Comparison of ENCODE assay signal across 10 cellular contexts in genomic region chr1:148743726-148744720, GRCh38. TPM values are rescaled to one million over a fixed set of nuclear protein-coding genes. Genes with fewer than 3 reads are reported as not detected.
DNase-seq lines count a peak whose midpoint lies in the region; ATAC-seq and TF ChIP-seq lines count a peak whose summit lies in the region.
"Not testable (repeated sequence)": the region's sequence is repeated elsewhere in the genome, so short reads cannot be mapped to it uniquely, and the experiment has no call there.
"Had no signal": no experiment of that assay in that cellular context is flagged by ENCODE, and none has a peak within 500 bp of the region (broad histone marks: within the 10 kb centered on the region; RNA-seq: fewer than 3 reads in every experiment).

No MANE protein-coding gene starts in this region.

- not testable (repeated sequence) for H3K27me3 ChIP-seq in PC-3 (ENCODE audit: low read length); aorta (ENCODE audit: control insufficient read depth in 1 of 2, insufficient read depth in 2 of 2, low read length in 1 of 2)

- not testable (repeated sequence) for H3K36me3 Mint-ChIP-seq in naive B cell

- H3K27ac ChIP-seq in PC-3 (ENCODE audit: low read length); aorta (ENCODE audit: low read depth in 1 of 2, low read length in 2 of 2): not testable (repeated sequence)

- not testable (repeated sequence) for H3K9me2 ChIP-seq in PC-3 (replicated peaks; ENCODE audit: low read length)

- not testable (repeated sequence) for BruUV-seq in PC-3 (replicated peaks; lab: Mats Ljungman, UMichigan)

- H3K4me3 ChIP-seq in PC-3 (ENCODE audit: low read length); aorta (ENCODE audit: low read length in 2 of 2): not testable (repeated sequence)

- not testable (repeated sequence) for H3K27me3 Mint-ChIP-seq in naive B cell

- not testable (repeated sequence) for H3K4me3 Mint-ChIP-seq in naive B cell

- POLR2A ChIA-PET in PC-3 (lab: Charles Lee; ENCODE audit: unreplicated experiment), result not testable (repeated sequence)

- H3K4me1 ChIP-seq in PC-3 (ENCODE audit: insufficient read depth, low read length); aorta (ENCODE audit: control insufficient read depth in 1 of 2, insufficient read depth in 2 of 2, low read length in 2 of 2): not testable (repeated sequence)

- not testable (repeated sequence) for H3K79me2 ChIP-seq in PC-3 (ENCODE audit: low read length)

- not testable (repeated sequence) for H3F3A ChIP-seq in PC-3 (ENCODE audit: low read length, unreplicated experiment)

- not testable (repeated sequence) for H3K4me2 ChIP-seq in PC-3 (ENCODE audit: low read length)

- TF ChIP-seq CTCF in PC-3 (conservative IDR thresholded peaks at IDR 0.05; ENCODE audit: low read depth, low read length), result not testable (repeated sequence)

- H3K9me3 Mint-ChIP-seq in naive B cell, result not testable (repeated sequence)

- no CpG with 5 or more reads among the region's 9 CpGs for WGBS in aorta, 2 donors

- not testable (repeated sequence) for H3K27ac Mint-ChIP-seq in naive B cell

- not testable (repeated sequence) for H3K9me3 ChIP-seq in PC-3 (ENCODE audit: low read length); aorta (ENCODE audit: control insufficient read depth, low read length)

- not testable (repeated sequence) for H3K36me3 ChIP-seq in PC-3 (ENCODE audit: low read depth, low read length); aorta (ENCODE audit: control insufficient read depth in 1 of 2, insufficient read depth in 2 of 2, low read length in 1 of 2)

- H2AFZ ChIP-seq in PC-3 (ENCODE audit: low read length), result not testable (repeated sequence)

- H3K9ac ChIP-seq in PC-3 (ENCODE audit: low read length), result not testable (repeated sequence)

- peak; percentile 48 for ATAC-seq in GM18858 (IDR thresholded peaks at IDR 0.05; ENCODE audit: unreplicated experiment)
- peak; percentile 62 for ATAC-seq in GM21381 (IDR thresholded peaks at IDR 0.05; ENCODE audit: unreplicated experiment)
- peak; percentile 55 for ATAC-seq in HG02623 (IDR thresholded peaks at IDR 0.05; ENCODE audit: unreplicated experiment)
- peak; percentile 61 for ATAC-seq in HG03135 (IDR thresholded peaks at IDR 0.05; ENCODE audit: unreplicated experiment)
- peak; percentile 16 for ATAC-seq in PC-3
- peak; percentile 54 to 71 for ATAC-seq in left cardiac atrium
- peak; percentile 30 to 32 for ATAC-seq in naive B cell (ENCODE audit: low read depth in 2 of 2)
- peak; percentile 84 for ATAC-seq in aorta (ENCODE audit: low FRiP score)

- not testable (repeated sequence) for H4K20me1 ChIP-seq in PC-3 (ENCODE audit: low read length)

- CTCF ChIA-PET in PC-3 (lab: Charles Lee), result not testable (repeated sequence)

- not testable (repeated sequence) for DNase-seq in PC-3, left cardiac atrium, naive B cell, aorta

- H3K4me1 Mint-ChIP-seq in naive B cell, result not testable (repeated sequence)

- intact Hi-C loops in PC-3 (cut with micrococcal nuclease); left cardiac atrium (cut with DNase I); aorta (cut with DNase I): not testable (repeated sequence)

RNA-seq across cellular contexts. Expression of gene NUDT4B, which starts 4.6 kb away (rescaled TPM):
- total RNA-seq in PC-3 (2014; rRNA removed) (18.0 and 29.9 TPM in 2 replicates), left cardiac atrium (under 1 TPM in 1 of 2 donors, not detected in 1; 0.74 TPM), aorta (1 to 10 TPM in 1 of 2 donors, under 1 TPM in 1; 0.75 to 1.2 TPM)
- polyA plus RNA-seq in naive B cell (ENCODE audit: low read depth in 6 of 6) (10 to 100 TPM in 1 of 6 donors, 1 to 10 TPM in 5; 5.6 to 12.2 (median 8.2) TPM), aorta (1 to 10 TPM in 1 of 2 donors, not detected in 1; 1.8 TPM)
- total RNA-seq: mesothelial cell of epicardium; naive thymus-derived CD8-positive, alpha-beta T cell had no signal

Comparison
In these comparisons a context has a peak if more than half of its experiments do, and no peak if none do; other contexts are left out.
1. ATAC-seq: peak in every context shown above with its lines; median percentile 84 in aorta; 62 in left cardiac atrium; 62 in GM21381; 61 in HG03135; 55 in HG02623; 48 in GM18858; 31 in naive B cell; 16 in PC-3.